ENCODE assay signal across 8 cellular contexts in genomic region chr9:121201045-121201737, GRCh38. TPM values are rescaled to one million over a fixed set of nuclear protein-coding genes. Genes with fewer than 3 reads are reported as not detected.
DNase-seq lines count a peak whose midpoint lies in the region; ATAC-seq and TF ChIP-seq lines count a peak whose summit lies in the region.

No MANE protein-coding gene starts in this region.

- peak overlapping the region; percentile 97 to 98 (median 98) for H3K27ac ChIP-seq in esophagus squamous epithelium
- H3K27ac ChIP-seq in neural cell (ENCODE audit: low read length), result peak overlapping the region; percentile 96
- H3K27ac ChIP-seq in temporal lobe (ENCODE audit: low read depth, low read length), result peak overlapping the region; percentile 85

- peak; percentile 13 for ATAC-seq in GM21576 (IDR thresholded peaks at IDR 0.05; ENCODE audit: unreplicated experiment)

- peak overlapping the region; percentile 99 for H3K9ac ChIP-seq in neural cell (ENCODE audit: low read length)

- H3K79me2 ChIP-seq in neural cell (replicated peaks; ENCODE audit: insufficient read depth, low read length), result peaks cover 50% of the 10 kb centered on the region

- H3K9me2 ChIP-seq in neural cell (ENCODE audit: insufficient read depth, low read length), result no peaks in the 10 kb centered on the region

- 0% methylated on average over 4 of the region's 81 CpGs; no CpG with 5 or more reads in 1 of the 2 donors for WGBS in esophagus squamous epithelium, 2 donors

- H3K4me3 ChIP-seq in esophagus squamous epithelium (peak overlapping the region; percentile 72 to 93 (median 93)), neural cell (ENCODE audit: low read length) (peak overlapping the region; percentile 81)

- TF ChIP-seq CTCF in esophagus squamous epithelium (IDR thresholded peaks at IDR 0.05) (no peak), neural cell (IDR thresholded peaks at IDR 0.05; ENCODE audit: poor library complexity, severe bottlenecking) (no peak)

- no peaks in the 10 kb centered on the region for H3K9me3 ChIP-seq in esophagus squamous epithelium
- no peaks in the 10 kb centered on the region for H3K9me3 ChIP-seq in neural cell (ENCODE audit: low read length)

- intact Hi-C loops in esophagus squamous epithelium (cut with DNase I), result no loop called here

- H3K4me2 ChIP-seq in neural cell (ENCODE audit: low read length), result peak overlapping the region; percentile 77

- TF ChIP-seq RAD21 in neural cell (conservative IDR thresholded peaks at IDR 0.05), result no peak

- in situ Hi-C loops in Caki2 (cut with HindIII; ENCODE audit: low pct_unique_long_range_greater_than_20kb, low sequenced_read_pairs), result no loop called here

- H4K20me1 ChIP-seq in neural cell (ENCODE audit: insufficient read depth), result peaks cover 29% of the 10 kb centered on the region

- no peak for TF ChIP-seq POLR2A in esophagus squamous epithelium (IDR thresholded peaks at IDR 0.05)

- no peaks in the 10 kb centered on the region for H3K36me3 ChIP-seq in esophagus squamous epithelium
- H3K36me3 ChIP-seq in neural cell (ENCODE audit: insufficient read depth, low read length), result no peaks in the 10 kb centered on the region

- H2AFZ ChIP-seq in neural cell (ENCODE audit: low read depth, low read length), result peak overlapping the region; percentile 56

- peaks cover 24 to 56% (median 26%) of the 10 kb centered on the region in 3 donors for H3K4me1 ChIP-seq in esophagus squamous epithelium

- no peaks in the 10 kb centered on the region for H3F3A ChIP-seq in neural cell (ENCODE audit: insufficient read depth, low read length, poor library complexity, severe bottlenecking)

- peak; percentile 37 for DNase-seq in Caki2 (ENCODE audit: low read depth)
- peak; percentile 22 for DNase-seq in LoVo (ENCODE audit: low spot score)
- peak; percentile 42 for DNase-seq in activated T-cell treated with anti-CD3 and anti-CD28 coated beads for 4 hours
- no peak for DNase-seq in esophagus squamous epithelium (lab: John Stamatoyannopoulos, UW)
- DNase-seq in kidney glomerular epithelial cell (lab: John Stamatoyannopoulos, UW), result no peak

- no peak for TF ChIP-seq EP300 in neural cell (conservative IDR thresholded peaks at IDR 0.05; ENCODE audit: poor library complexity, severe bottlenecking)

- H3K27me3 ChIP-seq in esophagus squamous epithelium (no peaks in the 10 kb centered on the region), neural cell (ENCODE audit: insufficient read depth, low read depth, low read length) (no peaks in the 10 kb centered on the region)

TF ChIP-seq in neural cell, 6 proteins besides CTCF, POLR2A, EP300 and RAD21:
- TF ChIP-seq TAF1 (IDR thresholded peaks at IDR 0.05; ENCODE audit: low read depth) (no peak), REST (IDR thresholded peaks at IDR 0.05; ENCODE audit: borderline replicate concordance) (no peak), SMC3 (conservative IDR thresholded peaks at IDR 0.05; ENCODE audit: poor library complexity) (no peak), MXI1 (conservative IDR thresholded peaks at IDR 0.05; ENCODE audit: poor library complexity, severe bottlenecking) (no peak), POLR2AphosphoS5 (IDR thresholded peaks at IDR 0.05) (no peak), EZH2 (IDR thresholded peaks at IDR 0.05; ENCODE audit: borderline replicate concordance, insufficient read depth, low read length, poor library complexity, severe bottlenecking) (no peak)
TF ChIP-seq in neural cell: peak in this region for 0.

RNA-seq across cellular contexts. Expression of gene RAB14, which starts 0.5 kb away (rescaled TPM):
- total RNA-seq in Caki2 (2014; rRNA removed; shearing (Covaris generic); ENCODE audit: low replicate concordance), result 19.0 and 19.2 TPM in 2 replicates
- 10 to 100 TPM; 36.7 to 56.5 (median 42.8) TPM for total RNA-seq in esophagus squamous epithelium
- polyA plus RNA-seq in neural cell, result 79.3 and 94.5 TPM in 2 replicates
- 55.0 and 73.2 TPM in 2 replicates for polyA minus RNA-seq in neural cell
- 77.2 TPM for total RNA-seq in temporal lobe

Comparison
In these comparisons a context has a peak if more than half of its experiments do, and no peak if none do; other contexts are left out.
1. DNase-seq: peak in Caki2 (single experiment), LoVo (single experiment) and activated T-cell treated with anti-CD3 and anti-CD28 coated beads for 4 hours (single experiment); none in esophagus squamous epithelium (single experiment) and kidney glomerular epithelial cell (single experiment).
2. Peak in every context shown above with its lines, with median percentiles within 50 percentile points of each other: H3K27ac ChIP-seq.